1 cellular context compared by ENCODE assay signal in the genomic region with DNA sequence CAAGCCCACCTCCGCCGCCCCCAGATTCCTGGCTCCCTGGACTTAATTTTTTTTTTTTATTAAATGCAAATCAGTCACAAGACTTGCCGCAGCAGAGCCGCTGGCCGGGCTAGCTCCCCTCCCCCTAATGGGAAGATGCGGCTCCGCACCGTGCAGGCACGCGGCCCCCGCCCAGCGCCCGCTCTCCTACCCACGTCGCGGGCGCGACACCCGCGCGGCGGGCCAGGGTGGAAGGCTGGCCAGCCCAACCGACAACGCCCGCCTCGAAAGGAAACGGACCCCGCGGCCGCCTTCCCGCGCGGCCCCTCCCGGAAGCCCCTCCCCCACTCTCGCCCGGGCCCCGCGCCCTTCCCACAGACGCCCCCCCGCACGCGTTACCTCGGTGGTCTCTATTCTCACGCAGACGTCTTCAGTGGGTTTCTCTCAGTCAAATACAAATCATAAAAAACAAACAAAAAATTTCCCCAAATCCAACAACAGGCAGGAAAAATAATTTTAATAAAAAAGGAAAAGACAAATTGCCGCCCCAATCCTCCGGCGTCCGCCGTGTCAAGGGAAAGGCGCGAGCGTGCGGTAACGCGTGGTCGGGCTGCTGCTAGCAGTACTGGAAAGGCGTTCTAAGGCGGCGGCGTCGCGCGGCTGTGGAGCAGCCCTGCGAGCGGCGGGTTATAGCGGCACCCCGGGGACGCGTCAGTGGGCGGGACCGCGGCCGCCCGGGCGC.
TF ChIP-seq lines count a peak whose summit lies in the region.

Gene SLC38A2, minus strand, starts transcription at position 643 of the 721 bp plus-strand sequence. CDS start 1,480 bp downstream, outside the sequence.

TF ChIP-seq in K562, 482 proteins besides CTCF, POLR2A, EP300 and RAD21 (continued from another document and continues in another):
- no peak for TF ChIP-seq THRA (IDR thresholded peaks at IDR 0.05)
- no peak for TF ChIP-seq USF1 (CRISPR knock-in tag; IDR thresholded peaks at IDR 0.05)
- TF ChIP-seq COPS2 (conservative IDR thresholded peaks at IDR 0.05), result no peak
- TF ChIP-seq FUS (optimal IDR thresholded peaks at IDR 0.05; ENCODE audit: low read depth, low read length), result peak; percentile 86
- peak; percentile 65 to 84; a peak in 3 of 4 replicates for TF ChIP-seq SIN3A (IDR thresholded peaks at IDR 0.05; ENCODE audit: borderline replicate concordance in 2 of 2, control insufficient read depth in 1 of 2, low read depth in 2 of 2, low read length in 2 of 2)
- peak; percentile 43; the same call in 1 of the 2 replicates for TF ChIP-seq FOXJ3 (CRISPR knock-in tag; IDR thresholded peaks at IDR 0.05)
- no peak for TF ChIP-seq XRCC3 (IDR thresholded peaks at IDR 0.05)
- no peak for TF ChIP-seq ZNF512 (tag; IDR thresholded peaks at IDR 0.05)
- no peak for TF ChIP-seq HDAC8 (tag; IDR thresholded peaks at IDR 0.05)
- TF ChIP-seq ZNF3 (CRISPR knock-in tag; IDR thresholded peaks at IDR 0.05), result no peak
- no peak for TF ChIP-seq STAT6 (CRISPR knock-in tag; IDR thresholded peaks at IDR 0.05)
- no peak for TF ChIP-seq BACH1 (tag; IDR thresholded peaks at IDR 0.05)
- TF ChIP-seq ZNF639 (CRISPR knock-in tag; conservative IDR thresholded peaks at IDR 0.05 in 1 of 2, IDR thresholded peaks at IDR 0.05 in 1 of 2), result no peak
- TF ChIP-seq IRF2 (CRISPR knock-in tag; IDR thresholded peaks at IDR 0.05), result no peak
- no peak for TF ChIP-seq HOMEZ (CRISPR knock-in tag; IDR thresholded peaks at IDR 0.05)
- no peak for TF ChIP-seq JUNB (CRISPR knock-in tag; conservative IDR thresholded peaks at IDR 0.05)
- TF ChIP-seq ZNF174 (CRISPR knock-in tag; IDR thresholded peaks at IDR 0.05), result no peak
- TF ChIP-seq ZNF830 (CRISPR knock-in tag; IDR thresholded peaks at IDR 0.05), result peak; percentile 56
- TF ChIP-seq NR0B1 (IDR thresholded peaks at IDR 0.05; ENCODE audit: partially characterized antibody), result no peak
- TF ChIP-seq PYGO2 (tag; IDR thresholded peaks at IDR 0.05), result no peak
- peak; percentile 99 for TF ChIP-seq FIP1L1 (IDR thresholded peaks at IDR 0.05; ENCODE audit: low read depth, low read length, poor library complexity, severe bottlenecking)
- TF ChIP-seq HMGN3 (IDR thresholded peaks at IDR 0.05; ENCODE audit: borderline replicate concordance, extremely low read depth, insufficient read length, low read depth, low read length), result peak; percentile 83
- TF ChIP-seq STAT5A (IDR thresholded peaks at IDR 0.05; ENCODE audit: borderline replicate concordance, low read length), result 0 out of 2 replicates have a peak, but pooled peaks have one; percentile 2
- peak; percentile 70 for TF ChIP-seq NR3C1 (CRISPR knock-in tag; IDR thresholded peaks at IDR 0.05)
- peak; percentile 77 to 79 for TF ChIP-seq AFF1 (IDR thresholded peaks at IDR 0.05; ENCODE audit: low read depth in 1 of 2, partially characterized antibody in 2 of 2)
- TF ChIP-seq, protein P1, sequence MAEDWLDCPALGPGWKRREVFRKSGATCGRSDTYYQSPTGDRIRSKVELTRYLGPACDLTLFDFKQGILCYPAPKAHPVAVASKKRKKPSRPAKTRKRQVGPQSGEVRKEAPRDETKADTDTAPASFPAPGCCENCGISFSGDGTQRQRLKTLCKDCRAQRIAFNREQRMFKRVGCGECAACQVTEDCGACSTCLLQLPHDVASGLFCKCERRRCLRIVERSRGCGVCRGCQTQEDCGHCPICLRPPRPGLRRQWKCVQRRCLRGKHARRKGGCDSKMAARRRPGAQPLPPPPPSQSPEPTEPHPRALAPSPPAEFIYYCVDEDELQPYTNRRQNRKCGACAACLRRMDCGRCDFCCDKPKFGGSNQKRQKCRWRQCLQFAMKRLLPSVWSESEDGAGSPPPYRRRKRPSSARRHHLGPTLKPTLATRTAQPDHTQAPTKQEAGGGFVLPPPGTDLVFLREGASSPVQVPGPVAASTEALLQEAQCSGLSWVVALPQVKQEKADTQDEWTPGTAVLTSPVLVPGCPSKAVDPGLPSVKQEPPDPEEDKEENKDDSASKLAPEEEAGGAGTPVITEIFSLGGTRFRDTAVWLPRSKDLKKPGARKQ (CRISPR knock-in tag; IDR thresholded peaks at IDR 0.05), result no peak
- TF ChIP-seq, protein P2, sequence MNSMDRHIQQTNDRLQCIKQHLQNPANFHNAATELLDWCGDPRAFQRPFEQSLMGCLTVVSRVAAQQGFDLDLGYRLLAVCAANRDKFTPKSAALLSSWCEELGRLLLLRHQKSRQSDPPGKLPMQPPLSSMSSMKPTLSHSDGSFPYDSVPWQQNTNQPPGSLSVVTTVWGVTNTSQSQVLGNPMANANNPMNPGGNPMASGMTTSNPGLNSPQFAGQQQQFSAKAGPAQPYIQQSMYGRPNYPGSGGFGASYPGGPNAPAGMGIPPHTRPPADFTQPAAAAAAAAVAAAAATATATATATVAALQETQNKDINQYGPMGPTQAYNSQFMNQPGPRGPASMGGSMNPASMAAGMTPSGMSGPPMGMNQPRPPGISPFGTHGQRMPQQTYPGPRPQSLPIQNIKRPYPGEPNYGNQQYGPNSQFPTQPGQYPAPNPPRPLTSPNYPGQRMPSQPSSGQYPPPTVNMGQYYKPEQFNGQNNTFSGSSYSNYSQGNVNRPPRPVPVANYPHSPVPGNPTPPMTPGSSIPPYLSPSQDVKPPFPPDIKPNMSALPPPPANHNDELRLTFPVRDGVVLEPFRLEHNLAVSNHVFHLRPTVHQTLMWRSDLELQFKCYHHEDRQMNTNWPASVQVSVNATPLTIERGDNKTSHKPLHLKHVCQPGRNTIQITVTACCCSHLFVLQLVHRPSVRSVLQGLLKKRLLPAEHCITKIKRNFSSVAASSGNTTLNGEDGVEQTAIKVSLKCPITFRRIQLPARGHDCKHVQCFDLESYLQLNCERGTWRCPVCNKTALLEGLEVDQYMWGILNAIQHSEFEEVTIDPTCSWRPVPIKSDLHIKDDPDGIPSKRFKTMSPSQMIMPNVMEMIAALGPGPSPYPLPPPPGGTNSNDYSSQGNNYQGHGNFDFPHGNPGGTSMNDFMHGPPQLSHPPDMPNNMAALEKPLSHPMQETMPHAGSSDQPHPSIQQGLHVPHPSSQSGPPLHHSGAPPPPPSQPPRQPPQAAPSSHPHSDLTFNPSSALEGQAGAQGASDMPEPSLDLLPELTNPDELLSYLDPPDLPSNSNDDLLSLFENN (IDR thresholded peaks at IDR 0.05; ENCODE audit: low read depth in 2 of 2, low read length in 2 of 2), result peak in 1 of 2 experiments; percentile 82; a peak in 2 of 4 replicates
- no peak for TF ChIP-seq BRF1 (IDR thresholded peaks at IDR 0.05; ENCODE audit: borderline replicate concordance, extremely low read depth, insufficient read length)
- no peak for TF ChIP-seq RAD51 (IDR thresholded peaks at IDR 0.05; ENCODE audit: borderline replicate concordance, low read depth)
- TF ChIP-seq PHF21A (IDR thresholded peaks at IDR 0.05; ENCODE audit: borderline replicate concordance, low read depth), result no peak
- TF ChIP-seq GABPB1 (CRISPR knock-in tag; IDR thresholded peaks at IDR 0.05), result 0 out of 2 replicates have a peak, but pooled peaks have one; percentile 10
- TF ChIP-seq GATAD2A (IDR thresholded peaks at IDR 0.05), result no peak
